In the genomic region with DNA sequence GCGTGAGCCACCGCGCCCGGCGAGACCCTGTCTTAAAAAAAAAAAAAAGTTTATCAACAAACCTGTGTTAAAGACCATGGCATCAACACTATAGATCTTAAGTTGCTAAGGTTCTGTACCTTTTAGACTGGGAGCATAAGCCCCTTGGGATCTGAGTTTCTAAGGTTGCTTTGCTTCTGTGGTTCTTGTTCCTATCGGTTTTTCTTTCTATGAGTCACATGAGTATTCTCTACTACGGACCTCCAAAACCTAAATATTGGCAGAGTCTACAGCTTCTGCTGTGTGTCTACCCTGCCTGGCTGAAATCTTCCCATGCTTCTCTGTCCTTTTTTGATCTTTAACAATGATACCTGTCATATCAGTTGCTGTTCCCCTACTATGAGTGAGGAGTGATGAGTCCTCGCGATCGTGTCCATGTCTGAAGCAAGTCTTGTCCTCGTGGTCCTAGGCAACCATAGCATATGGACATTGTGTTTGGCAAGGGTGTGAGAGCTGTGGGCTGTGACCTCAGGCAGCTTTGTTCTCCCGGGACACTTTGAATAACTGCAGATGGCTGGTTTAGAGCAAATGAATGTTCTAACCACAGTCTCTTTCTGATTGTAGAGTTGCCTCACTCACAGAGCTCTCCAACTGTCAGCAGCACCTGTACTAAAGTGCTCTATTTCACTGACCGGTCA, we compare ENCODE assay signal across 9 cellular contexts. TPM values are rescaled to one million over a fixed set of nuclear protein-coding genes. Genes with fewer than 3 reads are reported as not detected.
A peak's percentile ranks its signal among the peaks of the same experiment; 100 is the strongest.
DNase-seq lines count a peak whose midpoint lies in the region; ATAC-seq lines count a peak whose summit lies in the region.
"Had no signal": no experiment of that assay in that cellular context is flagged by ENCODE, and none has a peak within 500 bp of the region (broad histone marks: within the 10 kb centered on the region; RNA-seq: fewer than 3 reads in every experiment).

No MANE protein-coding gene starts in this region.

- no peak overlapping the region for H3K4me3 Mint-ChIP-seq in activated T-cell treated with anti-CD3 and anti-CD28 coated beads, Interleukin-2, amount 50 U/mL, for 24 hours
- H3K4me3 Mint-ChIP-seq: activated naive CD8-positive, alpha-beta T cell treated with anti-CD3 and anti-CD28 coated beads, Interleukin-2, amount 10 ng/mL, durations not matched to agents 7 days and 5 days had no signal

- H3K4me1 Mint-ChIP-seq in activated T-cell treated with anti-CD3 and anti-CD28 coated beads, Interleukin-2, amount 50 U/mL, for 24 hours (ENCODE audit: low read depth): no peaks in the 10 kb centered on the region
- H3K4me1 Mint-ChIP-seq: activated naive CD8-positive, alpha-beta T cell treated with anti-CD3 and anti-CD28 coated beads, Interleukin-2, amount 10 ng/mL, durations not matched to agents 7 days and 5 days had no signal

- H3K4me1 ChIP-seq in effector memory CD4-positive, alpha-beta T cell (ENCODE audit: control insufficient read depth, insufficient read depth, low read length, poor library complexity, severe bottlenecking): no peaks in the 10 kb centered on the region

- H3K27me3 Mint-ChIP-seq in activated T-cell treated with anti-CD3 and anti-CD28 coated beads, Interleukin-2, amount 50 U/mL, for 24 hours: peaks cover under 1% of the 10 kb centered on the region

- peaks cover 25% of the 10 kb centered on the region for H3K36me3 Mint-ChIP-seq in activated T-cell treated with anti-CD3 and anti-CD28 coated beads, Interleukin-2, amount 50 U/mL, for 24 hours (ENCODE audit: low read depth)

- ATAC-seq in GM19025 (IDR thresholded peaks at IDR 0.05; ENCODE audit: low read depth, unreplicated experiment) (peak; percentile 79), HG02943 (IDR thresholded peaks at IDR 0.05; ENCODE audit: low read depth, unreplicated experiment) (peak; percentile 87), sciatic nerve (peak; percentile 64)

- DNase-seq in astrocyte of the hippocampus (ENCODE audit: low read depth, low spot score): peak; percentile 74
- no peak for DNase-seq in sciatic nerve (ENCODE audit: low spot score)
- no peak for DNase-seq in amniotic stem cell (lab: John Stamatoyannopoulos, UW)
- no peak for DNase-seq in activated T-cell treated with anti-CD3 and anti-CD28 coated beads, Interleukin-2, amount 50 U/mL, for 24 hours
- DNase-seq in NCI-H69 (lab: John Stamatoyannopoulos, UW): no peak
- DNase-seq in effector memory CD4-positive, alpha-beta T cell: no peak
- DNase-seq: activated naive CD8-positive, alpha-beta T cell treated with anti-CD3 and anti-CD28 coated beads, Interleukin-2, amount 10 ng/mL, durations not matched to agents 7 days and 5 days had no signal

- H3K9me3 ChIP-seq in effector memory CD4-positive, alpha-beta T cell (ENCODE audit: control insufficient read depth, low read length): no peaks in the 10 kb centered on the region

- no peaks in the 10 kb centered on the region for H3K27me3 ChIP-seq in effector memory CD4-positive, alpha-beta T cell (replicated peaks; ENCODE audit: control insufficient read depth, insufficient read depth, low read length, poor library complexity, severe bottlenecking)

- H3K36me3 ChIP-seq in effector memory CD4-positive, alpha-beta T cell (ENCODE audit: control insufficient read depth, insufficient read depth, low read length): no peaks in the 10 kb centered on the region

- no peak overlapping the region for H3K4me3 ChIP-seq in effector memory CD4-positive, alpha-beta T cell (ENCODE audit: insufficient read depth, low read depth, low read length, poor library complexity, severe bottlenecking)

- no peak overlapping the region for H3K27ac Mint-ChIP-seq in activated T-cell treated with anti-CD3 and anti-CD28 coated beads, Interleukin-2, amount 50 U/mL, for 24 hours
- H3K27ac Mint-ChIP-seq: activated naive CD8-positive, alpha-beta T cell treated with anti-CD3 and anti-CD28 coated beads, Interleukin-2, amount 10 ng/mL, durations not matched to agents 7 days and 5 days had no signal

- intact Hi-C loops in sciatic nerve (cut with DNase I): no loop called here

- peaks cover under 1% of the 10 kb centered on the region for H3K9me3 Mint-ChIP-seq in activated T-cell treated with anti-CD3 and anti-CD28 coated beads, Interleukin-2, amount 50 U/mL, for 24 hours
- H3K9me3 Mint-ChIP-seq: activated naive CD8-positive, alpha-beta T cell treated with anti-CD3 and anti-CD28 coated beads, Interleukin-2, amount 10 ng/mL, durations not matched to agents 7 days and 5 days had no signal

- no peak overlapping the region for H3K27ac ChIP-seq in effector memory CD4-positive, alpha-beta T cell (ENCODE audit: insufficient read depth, low read length, poor library complexity, severe bottlenecking)

RNA-seq across cellular contexts. Expression of gene DLAT, which starts 9.0 kb away (rescaled TPM):
- total RNA-seq in sciatic nerve: 19.4 TPM

RNA-seq across cellular contexts. Expression of gene PIH1D2, which starts 57.6 kb away (rescaled TPM):
- total RNA-seq in sciatic nerve: 1.8 TPM

RNA-seq across cellular contexts. Expression of gene NKAPD1, which starts 57.9 kb away (rescaled TPM):
- 18.1 TPM for total RNA-seq in sciatic nerve
